ENCODE assay signal across 11 cellular contexts in genomic region chr19:6067975-6068374, GRCh38. TPM values are rescaled to one million over a fixed set of nuclear protein-coding genes. Genes with fewer than 3 reads are reported as not detected.
A peak's percentile ranks its signal among the peaks of the same experiment; 100 is the strongest.
DNase-seq lines count a peak whose midpoint lies in the region; ATAC-seq and TF ChIP-seq lines count a peak whose summit lies in the region.
"Had no signal": no experiment of that assay in that cellular context is flagged by ENCODE, and none has a peak within 500 bp of the region (broad histone marks: within the 10 kb centered on the region; RNA-seq: fewer than 3 reads in every experiment).

No MANE protein-coding gene starts in this region.

- DNase-seq in Calu3 (no peak), sigmoid colon (no peak), smooth muscle cell (lab: John Stamatoyannopoulos, UW; ENCODE audit: unreplicated experiment) (no peak)
- DNase-seq in activated CD8-positive, alpha-beta T cell treated with anti-CD3 and anti-CD28 coated beads for 36 hours = no peak
- DNase-seq: activated CD4-positive, alpha-beta T cell treated with anti-CD3 and anti-CD28 coated beads, Interleukin-2, amount 50 U/mL, for 4 hours; CD4-positive, CD25-positive, alpha-beta regulatory T cell; stimulated activated naive CD8-positive, alpha-beta T cell treated with anti-CD3 and anti-CD28 coated beads, Interleukin-15, amount 100 ng/mL, for 72 hours had no signal

- H2AFZ ChIP-seq in smooth muscle cell (ENCODE audit: low read depth) = no peak overlapping the region

- no peaks in the 10 kb centered on the region for H3K79me2 ChIP-seq in smooth muscle cell (ENCODE audit: low read depth)

- no peaks in the 10 kb centered on the region for H4K20me1 ChIP-seq in smooth muscle cell (ENCODE audit: low read depth)

- BruUV-seq in Calu3 (replicated peaks; lab: Mats Ljungman, UMichigan) = no TSS peak

- H3K4me3 ChIP-seq in sigmoid colon (no peak overlapping the region), smooth muscle cell (no peak overlapping the region)

- no peaks in the 10 kb centered on the region for H3K36me3 ChIP-seq in sigmoid colon
- H3K36me3 ChIP-seq in smooth muscle cell (ENCODE audit: low read depth) = no peaks in the 10 kb centered on the region

- H3K9ac ChIP-seq in smooth muscle cell (ENCODE audit: low read depth) = no peak overlapping the region

- H3K4me2 ChIP-seq in smooth muscle cell = no peak overlapping the region

- H3K9me3 Mint-ChIP-seq in Calu3 (ENCODE audit: low read depth, unreplicated experiment) = peaks cover 2% of the 10 kb centered on the region
- H3K9me3 Mint-ChIP-seq in activated T-helper 17 cell treated with anti-CD3 and anti-CD28 coated beads, Interleukin-2, amount 50 U/mL, for 72 hours = peaks cover 5% of the 10 kb centered on the region
- H3K9me3 Mint-ChIP-seq in activated CD8-positive, alpha-beta T cell treated with anti-CD3 and anti-CD28 coated beads for 36 hours = peaks cover 3% of the 10 kb centered on the region

- H3K27ac Mint-ChIP-seq in Calu3 (ENCODE audit: unreplicated experiment) = peak overlapping the region; percentile 99
- H3K27ac Mint-ChIP-seq in activated T-helper 17 cell treated with anti-CD3 and anti-CD28 coated beads, Interleukin-2, amount 50 U/mL, for 72 hours = peak overlapping the region; percentile 88
- no peak overlapping the region for H3K27ac Mint-ChIP-seq in activated CD8-positive, alpha-beta T cell treated with anti-CD3 and anti-CD28 coated beads for 36 hours

- H3K27me3 ChIP-seq in layer of hippocampus (ENCODE audit: control insufficient read depth, insufficient read depth, low read length) (no peaks in the 10 kb centered on the region), sigmoid colon (no peaks in the 10 kb centered on the region), smooth muscle cell (ENCODE audit: low read depth) (no peaks in the 10 kb centered on the region)

- no peaks in the 10 kb centered on the region for H3K27me3 Mint-ChIP-seq in Calu3 (ENCODE audit: unreplicated experiment)
- no peaks in the 10 kb centered on the region for H3K27me3 Mint-ChIP-seq in activated T-helper 17 cell treated with anti-CD3 and anti-CD28 coated beads, Interleukin-2, amount 50 U/mL, for 72 hours
- no peaks in the 10 kb centered on the region for H3K27me3 Mint-ChIP-seq in activated CD8-positive, alpha-beta T cell treated with anti-CD3 and anti-CD28 coated beads for 36 hours
- H3K27me3 Mint-ChIP-seq: stimulated activated naive CD8-positive, alpha-beta T cell treated with anti-CD3 and anti-CD28 coated beads, Interleukin-15, amount 100 ng/mL, for 72 hours had no signal

- H3F3A ChIP-seq in smooth muscle cell (ENCODE audit: low read depth) = no peaks in the 10 kb centered on the region

- intact Hi-C loops in Calu3 (cut with micrococcal nuclease; ENCODE audit: unreplicated experiment) (no loop called here), sigmoid colon (cut with DNase I) (loop anchor here (10.0 kb wide), 1 partner anchor 1093 kb away; no protein-coding TSS in a partner anchor)
- intact Hi-C loops in activated CD8-positive, alpha-beta T cell treated with anti-CD3 and anti-CD28 coated beads for 36 hours (cut with micrococcal nuclease) = no loop called here

- TF ChIP-seq CTCF in Calu3 (IDR thresholded peaks at IDR 0.05; ENCODE audit: unreplicated experiment) = no peak
- no peak for TF ChIP-seq CTCF in sigmoid colon (IDR thresholded peaks at IDR 0.05)
- no peak for TF ChIP-seq CTCF in activated CD8-positive, alpha-beta T cell treated with anti-CD3 and anti-CD28 coated beads for 36 hours (IDR thresholded peaks at IDR 0.05)
- no peak for TF ChIP-seq CTCF in smooth muscle cell (IDR thresholded peaks at IDR 0.05; ENCODE audit: borderline replicate concordance, insufficient read depth, poor library complexity, severe bottlenecking)

- no peak overlapping the region for H3K4me3 Mint-ChIP-seq in Calu3 (ENCODE audit: low read depth, unreplicated experiment)
- H3K4me3 Mint-ChIP-seq in activated T-helper 17 cell treated with anti-CD3 and anti-CD28 coated beads, Interleukin-2, amount 50 U/mL, for 72 hours = no peak overlapping the region
- no peak overlapping the region for H3K4me3 Mint-ChIP-seq in activated CD8-positive, alpha-beta T cell treated with anti-CD3 and anti-CD28 coated beads for 36 hours
- H3K4me3 Mint-ChIP-seq: stimulated activated naive CD8-positive, alpha-beta T cell treated with anti-CD3 and anti-CD28 coated beads, Interleukin-15, amount 100 ng/mL, for 72 hours had no signal

- TF ChIP-seq EP300 in sigmoid colon (IDR thresholded peaks at IDR 0.05) = no peak

- H3K4me1 ChIP-seq in sigmoid colon (peaks cover 0 to 92% (median 82%) of the 10 kb centered on the region in 4 donors), smooth muscle cell (ENCODE audit: low read depth) (peaks cover 10% of the 10 kb centered on the region)

- POLR2A ChIA-PET in activated CD8-positive, alpha-beta T cell treated with anti-CD3 and anti-CD28 coated beads for 36 hours (lab: Charles Lee) = interaction anchor here (0.7 kb wide), 1 partner anchor 13 kb away, joined by 3 read pairs; no protein-coding TSS in a partner anchor

- peak overlapping the region; percentile 86 for H3K27ac ChIP-seq in layer of hippocampus (ENCODE audit: low read depth, low read length)
- H3K27ac ChIP-seq in sigmoid colon = peak overlapping the region; percentile 91 to 95 (median 92)
- H3K27ac ChIP-seq in smooth muscle cell (ENCODE audit: low read depth) = no peak overlapping the region

- TF ChIP-seq POLR2A in sigmoid colon (IDR thresholded peaks at IDR 0.05) = no peak

- H3K9me3 ChIP-seq in sigmoid colon = no peaks in the 10 kb centered on the region
- H3K9me3 ChIP-seq in smooth muscle cell (replicated peaks; ENCODE audit: low read depth) = no peaks in the 10 kb centered on the region

- no peak for ATAC-seq in activated T-helper 17 cell treated with anti-CD3 and anti-CD28 coated beads, Interleukin-2, amount 50 U/mL, for 72 hours (replicated peaks)
- ATAC-seq in HG03039 (IDR thresholded peaks at IDR 0.05; ENCODE audit: unreplicated experiment) (no peak), HG03196 (IDR thresholded peaks at IDR 0.05; ENCODE audit: unreplicated experiment) (no peak)
- ATAC-seq in activated CD8-positive, alpha-beta T cell treated with anti-CD3 and anti-CD28 coated beads for 36 hours = no peak
- ATAC-seq: stimulated activated naive CD8-positive, alpha-beta T cell treated with anti-CD3 and anti-CD28 coated beads, Interleukin-15, amount 100 ng/mL, for 72 hours had no signal

- WGBS in sigmoid colon, 2 donors = 93 to 98% methylated on average over 2 of the region's 2 CpGs
- 100% methylated on average over 2 of the region's 2 CpGs for WGBS in smooth muscle cell (ENCODE audit: low lambda C conversion rate)

- CTCF ChIA-PET in Calu3 (lab: Charles Lee) = interaction anchor here (1.0 to 1.5 kb wide), 2 partner anchors 11 to 25 kb away, joined by 4 to 5 read pairs; no protein-coding TSS in a partner anchor
- CTCF ChIA-PET in activated CD8-positive, alpha-beta T cell treated with anti-CD3 and anti-CD28 coated beads for 36 hours (lab: Charles Lee) = interaction anchor here (0.8 to 1.2 kb wide), 2 partner anchors 56 to 59 kb away, joined by 3 to 4 read pairs; no protein-coding TSS in a partner anchor

- peaks cover 16% of the 10 kb centered on the region for H3K36me3 Mint-ChIP-seq in Calu3 (ENCODE audit: insufficient read depth, unreplicated experiment)
- H3K36me3 Mint-ChIP-seq in activated T-helper 17 cell treated with anti-CD3 and anti-CD28 coated beads, Interleukin-2, amount 50 U/mL, for 72 hours (ENCODE audit: low read depth) = peaks cover 6% of the 10 kb centered on the region
- H3K36me3 Mint-ChIP-seq in activated CD8-positive, alpha-beta T cell treated with anti-CD3 and anti-CD28 coated beads for 36 hours (ENCODE audit: low read depth) = peaks cover 3% of the 10 kb centered on the region

- peaks cover 37% of the 10 kb centered on the region for H3K4me1 Mint-ChIP-seq in Calu3 (ENCODE audit: low read depth, unreplicated experiment)
- peaks cover 42% of the 10 kb centered on the region for H3K4me1 Mint-ChIP-seq in activated T-helper 17 cell treated with anti-CD3 and anti-CD28 coated beads, Interleukin-2, amount 50 U/mL, for 72 hours
- H3K4me1 Mint-ChIP-seq in activated CD8-positive, alpha-beta T cell treated with anti-CD3 and anti-CD28 coated beads for 36 hours (ENCODE audit: low read depth) = peaks cover 30% of the 10 kb centered on the region

RNA-seq across cellular contexts. Expression of gene RFX2, which starts 42.3 kb away (rescaled TPM):
- 9.3 and 13.7 TPM in 2 replicates for total RNA-seq in Calu3 (2022)
- total RNA-seq in activated T-helper 17 cell treated with anti-CD3 and anti-CD28 coated beads, Interleukin-2, amount 50 U/mL, for 72 hours = 10 to 100 TPM in 1 of 2 donors, 1 to 10 TPM in 1; 9.7 to 20.7 TPM
- 10 to 100 TPM; 14.3 to 21.2 (median 17.4) TPM for total RNA-seq in sigmoid colon
- polyA plus RNA-seq in sigmoid colon = 1 to 10 TPM; 1.2 to 4.2 (median 3.6) TPM
- total RNA-seq in activated CD8-positive, alpha-beta T cell treated with anti-CD3 and anti-CD28 coated beads for 36 hours = 10 to 100 TPM in 1 of 2 experiments, 1 to 10 TPM in 1; 8.9 to 10.5 TPM
- 2.7 and 7.5 TPM in 2 replicates for total RNA-seq in smooth muscle cell
- 4.7 and 6.4 TPM in 2 replicates for polyA plus RNA-seq in smooth muscle cell
